Comparison of ENCODE assay signal across 2 cellular contexts in genomic region chr19:19933432-19934314, GRCh38.
TF ChIP-seq lines count a peak whose summit lies in the region.
"Not testable (repeated sequence)": the region's sequence is repeated elsewhere in the genome, so short reads cannot be mapped to it uniquely, and the experiment has no call there.

No MANE protein-coding gene starts in this region.

TF ChIP-seq in HEK293, 187 proteins besides CTCF, POLR2A, EP300 and RAD21:
- TF ChIP-seq SETDB1 (IDR thresholded peaks at IDR 0.05; ENCODE audit: insufficient read length, low read length) (peak; percentile 86), ZNF274 (tag by site-specific recombination; IDR thresholded peaks at IDR 0.05; ENCODE audit: borderline replicate concordance) (peak; percentile 58; the same call in 1 of the 2 replicates)
- TF ChIP-seq ZNF274 (IDR thresholded peaks at IDR 0.05; ENCODE audit: low read length) = not testable (repeated sequence)

TF ChIP-seq in GM12878, 131 proteins besides CTCF, POLR2A, EP300 and RAD21:
- TF ChIP-seq ZNF274 (IDR thresholded peaks at IDR 0.05; ENCODE audit: insufficient read depth, insufficient read length) = peak; percentile 53
